ENCODE assay signal across 8 cellular contexts in genomic region chr17:5468075-5468473, GRCh38. TPM values are rescaled to one million over a fixed set of nuclear protein-coding genes. Genes with fewer than 3 reads are reported as not detected.
DNase-seq lines count a peak whose midpoint lies in the region; ATAC-seq, FAIRE-seq and TF ChIP-seq lines count a peak whose summit lies in the region.

No MANE protein-coding gene starts in this region.

- peak; percentile 25 for ATAC-seq in GM12878
- ATAC-seq in right lobe of liver: peak; percentile 12 to 26 (median 20)
- ATAC-seq in stimulated activated naive CD8-positive, alpha-beta T cell treated with anti-CD3 and anti-CD28 coated beads, Interleukin-15, amount 100 ng/mL, for 72 hours: peak; percentile 34

- CTCF ChIA-PET in GM12878 (lab: Yijun Ruan, JAX): interaction anchor here (0.6 to 1.4 kb wide), 4 partner anchors 11 to 360 kb away, joined by 4 to 5 read pairs (median 4); no protein-coding TSS in a partner anchor

- H3K27ac ChIP-seq in GM12878 (ENCODE audit: control insufficient read depth, insufficient read depth) (peak overlapping the region; percentile 76), right lobe of liver (peak overlapping the region in 2 of 3 donors; percentile 72 to 77)

- TF ChIP-seq POLR2A in GM12878 (IDR thresholded peaks at IDR 0.05; ENCODE audit: low read depth, low read length) (no peak), right lobe of liver (IDR thresholded peaks at IDR 0.05) (no peak)

- peaks cover 44% of the 10 kb centered on the region for H3K4me1 Mint-ChIP-seq in stimulated activated naive CD8-positive, alpha-beta T cell treated with anti-CD3 and anti-CD28 coated beads, Interleukin-15, amount 100 ng/mL, for 72 hours

- peak overlapping the region; percentile 62 for H2AFZ ChIP-seq in GM12878 (ENCODE audit: control insufficient read depth, low read depth, low read length)

- TF ChIP-seq CTCF in GM12878 (IDR thresholded peaks at IDR 0.05 in 2 of 3, conservative IDR thresholded peaks at IDR 0.05 in 1 of 3; ENCODE audit: control insufficient read depth in 2 of 3, extremely low read depth in 1 of 3, insufficient read depth in 1 of 3, low read depth in 3 of 3, low read length in 3 of 3) (no peak), right lobe of liver (IDR thresholded peaks at IDR 0.05) (no peak)

- BruUV-seq in GM12878 (replicated peaks; lab: Mats Ljungman, UMichigan): no TSS peak

- H3K4me3 Mint-ChIP-seq in stimulated activated naive CD8-positive, alpha-beta T cell treated with anti-CD3 and anti-CD28 coated beads, Interleukin-15, amount 100 ng/mL, for 72 hours: peak overlapping the region; percentile 81 to 91

- peak overlapping the region; percentile 92 for H3K9ac ChIP-seq in GM12878 (ENCODE audit: control insufficient read depth, insufficient read depth, low read length)

- peak overlapping the region; percentile 69 to 81 for H3K27ac Mint-ChIP-seq in stimulated activated naive CD8-positive, alpha-beta T cell treated with anti-CD3 and anti-CD28 coated beads, Interleukin-15, amount 100 ng/mL, for 72 hours

- H4K20me1 ChIP-seq in GM12878 (ENCODE audit: control insufficient read depth, insufficient read depth): no peaks in the 10 kb centered on the region

- intact Hi-C loops in GM12878 (cut with micrococcal nuclease; ENCODE audit: unreplicated experiment): no loop called here
- intact Hi-C loops in right lobe of liver (cut with DNase I): no loop called here

- H3K4me1 ChIP-seq in GM12878 (ENCODE audit: control insufficient read depth, insufficient read depth, low read length) (no peaks in the 10 kb centered on the region), right lobe of liver (peaks cover 0 to 36% (median 17%) of the 10 kb centered on the region in 4 donors)

- H3K79me2 ChIP-seq in GM12878 (ENCODE audit: control insufficient read depth, insufficient read depth, low read length): peaks cover 58% of the 10 kb centered on the region

- H3K4me2 ChIP-seq in GM12878 (ENCODE audit: control insufficient read depth, insufficient read depth): peak overlapping the region; percentile 79

- no peaks in the 10 kb centered on the region for H3K9me3 ChIP-seq in MG63
- H3K9me3 ChIP-seq in GM12878 (replicated peaks; ENCODE audit: control insufficient read depth, insufficient read depth, low read length): no peaks in the 10 kb centered on the region
- H3K9me3 ChIP-seq in right lobe of liver: no peaks in the 10 kb centered on the region

- DNase-seq in NCI-H146 (lab: John Stamatoyannopoulos, UW) (peak; percentile 35), NCI-H146 treated with DMSO at 0.1 percent for 48 hours (lab: John Stamatoyannopoulos, UW; ENCODE audit: unreplicated experiment) (no peak), MG63 (peak; percentile 4), GM12878 (ENCODE audit: low read depth, low spot score) (no peak), right lobe of liver (no peak), ACHN (no peak)
- peak in 1 of 2 donors; percentile 19 for DNase-seq in stimulated activated naive CD8-positive, alpha-beta T cell treated with anti-CD3 and anti-CD28 coated beads, Interleukin-15, amount 100 ng/mL, for 72 hours
- DNase-seq in effector CD4-positive, alpha-beta T cell: no peak

- POLR2A ChIA-PET in GM12878 (lab: Charles Lee): interaction anchor here (1.2 to 2.3 kb wide), 3 partner anchors 17 to 29 kb away, joined by 4 to 7 read pairs (median 6); partner anchors contain the start of gene C1QBP

- no peaks in the 10 kb centered on the region for H3K27me3 Mint-ChIP-seq in stimulated activated naive CD8-positive, alpha-beta T cell treated with anti-CD3 and anti-CD28 coated beads, Interleukin-15, amount 100 ng/mL, for 72 hours

- H3K27me3 ChIP-seq in MG63: no peaks in the 10 kb centered on the region
- H3K27me3 ChIP-seq in GM12878 (replicated peaks in 1 of 2; ENCODE audit: control insufficient read depth in 2 of 2, insufficient read depth in 2 of 2, low read length in 1 of 2): no peaks in the 10 kb centered on the region
- no peaks in the 10 kb centered on the region for H3K27me3 ChIP-seq in right lobe of liver

- H3K4me3 ChIP-seq in MG63 (peak overlapping the region; percentile 87), GM12878 (peak overlapping the region; percentile 87), right lobe of liver (peak overlapping the region; percentile 90 to 99 (median 94))

- in situ Hi-C loops in GM12878 (cut with MboI) (no loop called here), ACHN (cut with HindIII; ENCODE audit: low pct_ligation_motif_present, low pct_unique_long_range_greater_than_20kb, low sequenced_read_pairs) (no loop called here)

- WGBS in GM12878 (ENCODE audit: insufficient coverage, insufficient replicate concordance, low lambda C conversion rate, missing lambda C conversion rate): under 1% methylated on average over 11 of the region's 17 CpGs
- 0% methylated on average over 13 of the region's 17 CpGs for WGBS in right lobe of liver (ENCODE audit: insufficient coverage, low coverage, low lambda C conversion rate, missing lambda C conversion rate)

- H3K9me3 Mint-ChIP-seq in stimulated activated naive CD8-positive, alpha-beta T cell treated with anti-CD3 and anti-CD28 coated beads, Interleukin-15, amount 100 ng/mL, for 72 hours: no peaks in the 10 kb centered on the region

- RAD21 ChIA-PET in GM12878 (lab: Charles Lee; ENCODE audit: unreplicated experiment): no interaction called here

- SMC1A ChIA-PET in GM12878 (lab: Charles Lee; ENCODE audit: uncharacterized antibody, unreplicated experiment): interaction anchor here (0.6 to 1.3 kb wide), 4 partner anchors 17 to 905 kb away, joined by 3 read pairs; partner anchors contain the start of gene C1QBP

- FAIRE-seq in GM12878 (lab: Jason Lieb, UNC): no peak

- TF ChIP-seq RAD21 in GM12878 (IDR thresholded peaks at IDR 0.05; ENCODE audit: insufficient read depth, low read depth, low read length): no peak

- H3K36me3 ChIP-seq in MG63 (0 out of 2 replicates have a peak, but pooled peaks cover 2% of the 10 kb centered on the region), GM12878 (ENCODE audit: control insufficient read depth in 2 of 2, insufficient read depth in 2 of 2, low read length in 1 of 2) (peaks cover 0 to 8% of the 10 kb centered on the region in 2 experiments), right lobe of liver (peaks cover 0 to 11% (median 6%) of the 10 kb centered on the region in 4 donors)

- TF ChIP-seq EP300 in GM12878 (IDR thresholded peaks at IDR 0.05; ENCODE audit: borderline replicate concordance in 1 of 2, control insufficient read depth in 1 of 2, low read depth in 2 of 2, low read length in 2 of 2): no peak

RNA-seq across cellular contexts. Expression of gene DHX33, which starts 0.7 kb away (rescaled TPM):
- 10.5 and 13.3 TPM in 2 replicates for total RNA-seq in MG63 (2014; rRNA removed; shearing (Covaris generic); ENCODE audit: low replicate concordance)
- total RNA-seq in GM12878 (2013; cell fraction: nucleolus; rRNA removed): 17.5 and 18.6 TPM in 2 replicates
- total RNA-seq in GM12878 (2014; rRNA removed) (11.7 and 12.7 TPM in 2 replicates), GM12878 (2014; rRNA removed; fragmentation: Illumina TruSeq; extraction: Trizol) (12.4 and 12.8 TPM in 2 replicates), GM12878 (2021) (30.6 and 33.5 TPM in 2 replicates), right lobe of liver (1 to 10 TPM; 6.4 to 10.0 (median 7.2) TPM)
- polyA plus RNA-seq in GM12878 (2011; ENCODE audit: low read depth): 8.1 TPM
- polyA plus RNA-seq in GM12878 (2011; rRNA removed) (12.3 and 16.5 TPM in 2 replicates), GM12878 (2014; fragmentation: Illumina TruSeq; extraction: Trizol) (32.0 and 33.2 TPM in 2 replicates), GM12878 (2014; fragmentation: Nextera tagmentation; extraction: Ambion mirVana) (10 to 100 TPM; 12.2 to 13.3 TPM), GM12878 (2014; rRNA removed) (24.6 and 24.8 TPM in 2 replicates), GM12878 (2016; fragmentation: Nextera tagmentation; extraction: Ambion mirVana) (1 to 10 TPM; 6.5 to 8.5 TPM)
- polyA plus RNA-seq in GM12878 (2011; cell fraction: cytosol; rRNA removed): 16.9 and 18.8 TPM in 2 replicates
- polyA plus RNA-seq in GM12878 (2011; cell fraction: nucleus; rRNA removed): 12.3 and 20.4 TPM in 2 replicates
- polyA plus RNA-seq in GM12878 (2012): 11.2 and 11.5 TPM in 2 replicates
- 27.1 and 28.2 TPM in 2 replicates for polyA minus RNA-seq in GM12878 (2011; rRNA and poly(A)+ RNA removed)
- 12.3 and 12.7 TPM in 2 replicates for polyA minus RNA-seq in GM12878 (2011; cell fraction: cytosol; rRNA and poly(A)+ RNA removed)
- polyA minus RNA-seq in GM12878 (2011; cell fraction: nucleus; rRNA and poly(A)+ RNA removed): 5.7 and 9.2 TPM in 2 replicates

RNA-seq across cellular contexts. Expression of gene DERL2, which starts 17.9 kb away (rescaled TPM):
- 15.2 and 53.2 TPM in 2 replicates for total RNA-seq in MG63 (2014; rRNA removed; shearing (Covaris generic); ENCODE audit: low replicate concordance)
- 51.6 and 76.9 TPM in 2 replicates for total RNA-seq in GM12878 (2013; cell fraction: nucleolus; rRNA removed)
- total RNA-seq in GM12878 (2014; rRNA removed): 31.4 and 46.6 TPM in 2 replicates
- total RNA-seq in GM12878 (2014; rRNA removed; fragmentation: Illumina TruSeq; extraction: Trizol): 35.0 and 40.5 TPM in 2 replicates
- total RNA-seq in GM12878 (2021): 59.4 and 60.4 TPM in 2 replicates
- 47.0 TPM for polyA plus RNA-seq in GM12878 (2011; ENCODE audit: low read depth)
- 78.2 and 96.2 TPM in 2 replicates for polyA plus RNA-seq in GM12878 (2011; rRNA removed)
- 43.5 and 44.7 TPM in 2 replicates for polyA plus RNA-seq in GM12878 (2011; cell fraction: cytosol; rRNA removed)
- 74.8 and 78.7 TPM in 2 replicates for polyA plus RNA-seq in GM12878 (2011; cell fraction: nucleus; rRNA removed)
- polyA plus RNA-seq in GM12878 (2012): 55.9 and 66.9 TPM in 2 replicates
- 42.1 and 42.2 TPM in 2 replicates for polyA plus RNA-seq in GM12878 (2014; fragmentation: Illumina TruSeq; extraction: Trizol)
- polyA plus RNA-seq in GM12878 (2014; fragmentation: Nextera tagmentation; extraction: Ambion mirVana): 100 to 1,000 TPM; 161 to 236 TPM
- polyA plus RNA-seq in GM12878 (2014; rRNA removed): 44.9 and 53.0 TPM in 2 replicates
- 100 to 1,000 TPM; 156 to 170 TPM for polyA plus RNA-seq in GM12878 (2016; fragmentation: Nextera tagmentation; extraction: Ambion mirVana)
- polyA minus RNA-seq in GM12878 (2011; rRNA and poly(A)+ RNA removed): 18.8 and 22.5 TPM in 2 replicates
- polyA minus RNA-seq in GM12878 (2011; cell fraction: cytosol; rRNA and poly(A)+ RNA removed): 13.1 and 16.4 TPM in 2 replicates
- polyA minus RNA-seq in GM12878 (2011; cell fraction: nucleus; rRNA and poly(A)+ RNA removed): 31.9 and 42.7 TPM in 2 replicates
- 10 to 100 TPM; 31.2 to 47.9 (median 43.2) TPM for total RNA-seq in right lobe of liver

RNA-seq across cellular contexts. Expression of gene MIS12, which starts 18.3 kb away (rescaled TPM):
- total RNA-seq in MG63 (2014; rRNA removed; shearing (Covaris generic); ENCODE audit: low replicate concordance): 13.3 and 16.8 TPM in 2 replicates
- 11.6 and 11.8 TPM in 2 replicates for total RNA-seq in GM12878 (2013; cell fraction: nucleolus; rRNA removed)
- total RNA-seq in GM12878 (2014; rRNA removed) (24.0 and 28.7 TPM in 2 replicates), GM12878 (2014; rRNA removed; fragmentation: Illumina TruSeq; extraction: Trizol) (34.1 and 34.2 TPM in 2 replicates), GM12878 (2021) (19.8 and 20.6 TPM in 2 replicates), right lobe of liver (1 to 10 TPM; 7.1 to 9.4 (median 8.7) TPM)
- 9.1 TPM for polyA plus RNA-seq in GM12878 (2011; ENCODE audit: low read depth)
- polyA plus RNA-seq in GM12878 (2011; rRNA removed) (25.9 and 40.7 TPM in 2 replicates), GM12878 (2014; fragmentation: Illumina TruSeq; extraction: Trizol) (33.4 and 35.5 TPM in 2 replicates), GM12878 (2014; fragmentation: Nextera tagmentation; extraction: Ambion mirVana) (10 to 100 TPM; 19.9 to 24.0 TPM), GM12878 (2014; rRNA removed) (18.7 and 20.4 TPM in 2 replicates), GM12878 (2016; fragmentation: Nextera tagmentation; extraction: Ambion mirVana) (10 to 100 TPM; 32.8 to 33.3 TPM)
- 12.3 and 13.8 TPM in 2 replicates for polyA plus RNA-seq in GM12878 (2011; cell fraction: cytosol; rRNA removed)
- 12.5 and 14.8 TPM in 2 replicates for polyA plus RNA-seq in GM12878 (2011; cell fraction: nucleus; rRNA removed)
- polyA plus RNA-seq in GM12878 (2012): 14.1 and 16.5 TPM in 2 replicates
- 14.3 and 16.9 TPM in 2 replicates for polyA minus RNA-seq in GM12878 (2011; rRNA and poly(A)+ RNA removed)
- 4.7 and 12.2 TPM in 2 replicates for polyA minus RNA-seq in GM12878 (2011; cell fraction: cytosol; rRNA and poly(A)+ RNA removed)
- 3.6 and 5.0 TPM in 2 replicates for polyA minus RNA-seq in GM12878 (2011; cell fraction: nucleus; rRNA and poly(A)+ RNA removed)

RNA-seq across cellular contexts. Expression of gene C1QBP, which starts 29.1 kb away (rescaled TPM):
- 525 and 616 TPM in 2 replicates for total RNA-seq in MG63 (2014; rRNA removed; shearing (Covaris generic); ENCODE audit: low replicate concordance)
- total RNA-seq in GM12878 (2013; cell fraction: nucleolus; rRNA removed): 51.2 and 54.9 TPM in 2 replicates
- total RNA-seq in GM12878 (2014; rRNA removed) (415 and 426 TPM in 2 replicates), GM12878 (2014; rRNA removed; fragmentation: Illumina TruSeq; extraction: Trizol) (629 and 683 TPM in 2 replicates), GM12878 (2021) (411 and 415 TPM in 2 replicates), right lobe of liver (100 to 1,000 TPM in 2 of 6 experiments, 10 to 100 TPM in 4; 60.2 to 163 (median 67.6) TPM)
- 296 TPM for polyA plus RNA-seq in GM12878 (2011; ENCODE audit: low read depth)
- polyA plus RNA-seq in GM12878 (2011; rRNA removed) (444 and 610 TPM in 2 replicates), GM12878 (2014; fragmentation: Illumina TruSeq; extraction: Trizol) (592 and 753 TPM in 2 replicates), GM12878 (2014; fragmentation: Nextera tagmentation; extraction: Ambion mirVana) (100 to 1,000 TPM; 124 to 227 TPM), GM12878 (2014; rRNA removed) (381 and 414 TPM in 2 replicates), GM12878 (2016; fragmentation: Nextera tagmentation; extraction: Ambion mirVana) (100 to 1,000 TPM; 945 to 989 TPM)
- polyA plus RNA-seq in GM12878 (2011; cell fraction: cytosol; rRNA removed): 232 and 273 TPM in 2 replicates
- 184 and 213 TPM in 2 replicates for polyA plus RNA-seq in GM12878 (2011; cell fraction: nucleus; rRNA removed)
- polyA plus RNA-seq in GM12878 (2012): 238 and 269 TPM in 2 replicates
- polyA minus RNA-seq in GM12878 (2011; rRNA and poly(A)+ RNA removed): 160 and 234 TPM in 2 replicates
- polyA minus RNA-seq in GM12878 (2011; cell fraction: cytosol; rRNA and poly(A)+ RNA removed): 111 TPM in 2 replicates
- polyA minus RNA-seq in GM12878 (2011; cell fraction: nucleus; rRNA and poly(A)+ RNA removed): 34.8 and 40.8 TPM in 2 replicates

RNA-seq across cellular contexts. Expression of gene RPAIN, which starts 48.1 kb away (rescaled TPM):
- total RNA-seq in MG63 (2014; rRNA removed; shearing (Covaris generic); ENCODE audit: low replicate concordance): 19.4 and 26.6 TPM in 2 replicates
- 166 and 189 TPM in 2 replicates for total RNA-seq in GM12878 (2013; cell fraction: nucleolus; rRNA removed)
- total RNA-seq in GM12878 (2014; rRNA removed) (68.6 and 70.4 TPM in 2 replicates), GM12878 (2014; rRNA removed; fragmentation: Illumina TruSeq; extraction: Trizol) (74.6 and 76.3 TPM in 2 replicates), GM12878 (2021) (44.6 and 45.8 TPM in 2 replicates), right lobe of liver (10 to 100 TPM; 11.5 to 21.4 (median 14.8) TPM)
- polyA plus RNA-seq in GM12878 (2011; ENCODE audit: low read depth): 32.9 TPM
- polyA plus RNA-seq in GM12878 (2011; rRNA removed) (69.5 and 69.8 TPM in 2 replicates), GM12878 (2014; fragmentation: Illumina TruSeq; extraction: Trizol) (50.2 and 53.3 TPM in 2 replicates), GM12878 (2014; fragmentation: Nextera tagmentation; extraction: Ambion mirVana) (100 to 1,000 TPM; 101 to 109 TPM), GM12878 (2014; rRNA removed) (50.6 and 56.4 TPM in 2 replicates), GM12878 (2016; fragmentation: Nextera tagmentation; extraction: Ambion mirVana) (10 to 100 TPM; 71.5 to 74.8 TPM)
- 45.4 and 50.3 TPM in 2 replicates for polyA plus RNA-seq in GM12878 (2011; cell fraction: cytosol; rRNA removed)
- polyA plus RNA-seq in GM12878 (2011; cell fraction: nucleus; rRNA removed): 60.8 and 64.9 TPM in 2 replicates
- 35.3 and 37.0 TPM in 2 replicates for polyA plus RNA-seq in GM12878 (2012)
- 39.9 and 44.4 TPM in 2 replicates for polyA minus RNA-seq in GM12878 (2011; rRNA and poly(A)+ RNA removed)
- 15.9 and 16.4 TPM in 2 replicates for polyA minus RNA-seq in GM12878 (2011; cell fraction: cytosol; rRNA and poly(A)+ RNA removed)
- 35.1 and 43.3 TPM in 2 replicates for polyA minus RNA-seq in GM12878 (2011; cell fraction: nucleus; rRNA and poly(A)+ RNA removed)

Comparison
In these comparisons a context has a peak if more than half of its experiments do, and no peak if none do; other contexts are left out.
1. DNase-seq: peak in NCI-H146 (single experiment) and MG63 (single experiment); none in NCI-H146 treated with DMSO at 0.1 percent for 48 hours (single experiment), GM12878 (single experiment), right lobe of liver (0 of 3), ACHN (single experiment) and effector CD4-positive, alpha-beta T cell (single experiment).
2. Peak in every context shown above with its lines, with median percentiles within 50 percentile points of each other: H3K4me3 ChIP-seq and ATAC-seq.